Comparison of ENCODE assay signal across 1 cellular context in the genomic region with DNA sequence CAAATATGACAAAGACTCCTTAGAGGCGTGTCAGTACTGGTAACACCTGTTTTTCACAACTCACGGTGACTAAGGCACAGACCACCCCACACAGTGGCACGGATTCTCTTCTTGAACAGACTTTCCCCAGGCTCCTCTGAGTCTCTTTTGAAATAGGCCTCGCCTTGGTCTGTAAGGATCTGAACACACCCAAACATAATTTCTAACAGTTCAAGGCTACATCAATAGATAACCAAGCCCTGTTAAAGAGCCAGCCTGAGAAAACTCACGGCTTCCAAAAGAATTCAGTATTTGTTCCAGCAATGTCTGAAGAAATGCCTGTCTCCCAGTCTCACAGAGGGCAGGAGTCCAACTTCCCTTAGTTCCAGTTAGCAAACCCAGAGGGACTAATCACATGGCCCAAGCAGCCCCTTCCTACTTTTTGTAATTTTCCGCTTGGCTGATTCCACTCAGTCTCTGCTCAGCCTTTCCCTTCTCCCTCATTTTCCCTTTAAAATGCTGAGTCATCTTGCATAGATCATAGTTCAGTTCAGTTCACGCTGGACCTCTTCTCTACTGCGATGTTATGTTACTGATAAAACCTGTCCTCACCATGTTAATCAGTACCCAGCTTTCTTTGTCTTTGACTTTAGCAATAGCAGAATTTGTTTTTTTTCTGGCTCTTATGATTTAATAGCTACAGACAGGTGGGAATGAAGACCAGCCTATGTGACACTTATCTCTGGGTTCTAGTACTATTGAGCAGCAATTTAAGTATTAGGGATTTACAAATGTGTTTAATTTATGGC.
TF ChIP-seq lines count a peak whose summit lies in the region.

No MANE protein-coding gene starts in this region.

TF ChIP-seq in HepG2, 621 proteins besides CTCF, POLR2A, EP300 and RAD21 (continued from another document and continues in another):
- TF ChIP-seq, protein P1, sequence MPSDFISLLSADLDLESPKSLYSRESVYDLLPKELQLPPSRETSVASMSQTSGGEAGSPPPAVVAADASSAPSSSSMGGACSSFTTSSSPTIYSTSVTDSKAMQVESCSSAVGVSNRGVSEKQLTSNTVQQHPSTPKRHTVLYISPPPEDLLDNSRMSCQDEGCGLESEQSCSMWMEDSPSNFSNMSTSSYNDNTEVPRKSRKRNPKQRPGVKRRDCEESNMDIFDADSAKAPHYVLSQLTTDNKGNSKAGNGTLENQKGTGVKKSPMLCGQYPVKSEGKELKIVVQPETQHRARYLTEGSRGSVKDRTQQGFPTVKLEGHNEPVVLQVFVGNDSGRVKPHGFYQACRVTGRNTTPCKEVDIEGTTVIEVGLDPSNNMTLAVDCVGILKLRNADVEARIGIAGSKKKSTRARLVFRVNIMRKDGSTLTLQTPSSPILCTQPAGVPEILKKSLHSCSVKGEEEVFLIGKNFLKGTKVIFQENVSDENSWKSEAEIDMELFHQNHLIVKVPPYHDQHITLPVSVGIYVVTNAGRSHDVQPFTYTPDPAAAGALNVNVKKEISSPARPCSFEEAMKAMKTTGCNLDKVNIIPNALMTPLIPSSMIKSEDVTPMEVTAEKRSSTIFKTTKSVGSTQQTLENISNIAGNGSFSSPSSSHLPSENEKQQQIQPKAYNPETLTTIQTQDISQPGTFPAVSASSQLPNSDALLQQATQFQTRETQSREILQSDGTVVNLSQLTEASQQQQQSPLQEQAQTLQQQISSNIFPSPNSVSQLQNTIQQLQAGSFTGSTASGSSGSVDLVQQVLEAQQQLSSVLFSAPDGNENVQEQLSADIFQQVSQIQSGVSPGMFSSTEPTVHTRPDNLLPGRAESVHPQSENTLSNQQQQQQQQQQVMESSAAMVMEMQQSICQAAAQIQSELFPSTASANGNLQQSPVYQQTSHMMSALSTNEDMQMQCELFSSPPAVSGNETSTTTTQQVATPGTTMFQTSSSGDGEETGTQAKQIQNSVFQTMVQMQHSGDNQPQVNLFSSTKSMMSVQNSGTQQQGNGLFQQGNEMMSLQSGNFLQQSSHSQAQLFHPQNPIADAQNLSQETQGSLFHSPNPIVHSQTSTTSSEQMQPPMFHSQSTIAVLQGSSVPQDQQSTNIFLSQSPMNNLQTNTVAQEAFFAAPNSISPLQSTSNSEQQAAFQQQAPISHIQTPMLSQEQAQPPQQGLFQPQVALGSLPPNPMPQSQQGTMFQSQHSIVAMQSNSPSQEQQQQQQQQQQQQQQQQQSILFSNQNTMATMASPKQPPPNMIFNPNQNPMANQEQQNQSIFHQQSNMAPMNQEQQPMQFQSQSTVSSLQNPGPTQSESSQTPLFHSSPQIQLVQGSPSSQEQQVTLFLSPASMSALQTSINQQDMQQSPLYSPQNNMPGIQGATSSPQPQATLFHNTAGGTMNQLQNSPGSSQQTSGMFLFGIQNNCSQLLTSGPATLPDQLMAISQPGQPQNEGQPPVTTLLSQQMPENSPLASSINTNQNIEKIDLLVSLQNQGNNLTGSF (CRISPR knock-in tag; IDR thresholded peaks at IDR 0.05): peak; percentile 96
- TF ChIP-seq, protein P2, sequence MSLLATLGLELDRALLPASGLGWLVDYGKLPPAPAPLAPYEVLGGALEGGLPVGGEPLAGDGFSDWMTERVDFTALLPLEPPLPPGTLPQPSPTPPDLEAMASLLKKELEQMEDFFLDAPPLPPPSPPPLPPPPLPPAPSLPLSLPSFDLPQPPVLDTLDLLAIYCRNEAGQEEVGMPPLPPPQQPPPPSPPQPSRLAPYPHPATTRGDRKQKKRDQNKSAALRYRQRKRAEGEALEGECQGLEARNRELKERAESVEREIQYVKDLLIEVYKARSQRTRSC (CRISPR knock-in tag; IDR thresholded peaks at IDR 0.05; ENCODE audit: low read depth): no peak
- no peak for TF ChIP-seq ZNF230 (CRISPR knock-in tag; IDR thresholded peaks at IDR 0.05)
- TF ChIP-seq MXI1 (IDR thresholded peaks at IDR 0.05; ENCODE audit: borderline replicate concordance, low read depth, low read length): no peak; the same call in 2 of the 3 replicates
- peak; percentile 42; the same call in 1 of the 2 replicates for TF ChIP-seq KAT7 (CRISPR knock-in tag; IDR thresholded peaks at IDR 0.05; ENCODE audit: borderline replicate concordance)
- TF ChIP-seq RBAK (CRISPR knock-in tag; IDR thresholded peaks at IDR 0.05): no peak
- TF ChIP-seq RFX5 (IDR thresholded peaks at IDR 0.05; ENCODE audit: low read depth, low read length): peak; percentile 74; the same call in 1 of the 2 replicates
- peak; percentile 87 for TF ChIP-seq ELF3 (CRISPR knock-in tag; IDR thresholded peaks at IDR 0.05)
- peak; percentile 83; the same call in 1 of the 2 replicates for TF ChIP-seq RXRA (CRISPR knock-in tag; IDR thresholded peaks at IDR 0.05)
- no peak for TF ChIP-seq GTF3A (CRISPR knock-in tag; conservative IDR thresholded peaks at IDR 0.05)
- TF ChIP-seq NFKB2 (CRISPR knock-in tag; IDR thresholded peaks at IDR 0.05; ENCODE audit: borderline replicate concordance): no peak
- peak; percentile 62; the same call in 1 of the 2 replicates for TF ChIP-seq DMAP1 (CRISPR knock-in tag; IDR thresholded peaks at IDR 0.05)
- TF ChIP-seq THYN1 (CRISPR knock-in tag; IDR thresholded peaks at IDR 0.05; ENCODE audit: borderline replicate concordance, low read depth): no peak
- 0 out of 2 replicates have a peak, but pooled peaks have one; percentile 31 for TF ChIP-seq ZNF629 (CRISPR knock-in tag; conservative IDR thresholded peaks at IDR 0.05)
- no peak for TF ChIP-seq MBD4 (IDR thresholded peaks at IDR 0.05; ENCODE audit: borderline replicate concordance, low read length)
- TF ChIP-seq, protein P3, sequence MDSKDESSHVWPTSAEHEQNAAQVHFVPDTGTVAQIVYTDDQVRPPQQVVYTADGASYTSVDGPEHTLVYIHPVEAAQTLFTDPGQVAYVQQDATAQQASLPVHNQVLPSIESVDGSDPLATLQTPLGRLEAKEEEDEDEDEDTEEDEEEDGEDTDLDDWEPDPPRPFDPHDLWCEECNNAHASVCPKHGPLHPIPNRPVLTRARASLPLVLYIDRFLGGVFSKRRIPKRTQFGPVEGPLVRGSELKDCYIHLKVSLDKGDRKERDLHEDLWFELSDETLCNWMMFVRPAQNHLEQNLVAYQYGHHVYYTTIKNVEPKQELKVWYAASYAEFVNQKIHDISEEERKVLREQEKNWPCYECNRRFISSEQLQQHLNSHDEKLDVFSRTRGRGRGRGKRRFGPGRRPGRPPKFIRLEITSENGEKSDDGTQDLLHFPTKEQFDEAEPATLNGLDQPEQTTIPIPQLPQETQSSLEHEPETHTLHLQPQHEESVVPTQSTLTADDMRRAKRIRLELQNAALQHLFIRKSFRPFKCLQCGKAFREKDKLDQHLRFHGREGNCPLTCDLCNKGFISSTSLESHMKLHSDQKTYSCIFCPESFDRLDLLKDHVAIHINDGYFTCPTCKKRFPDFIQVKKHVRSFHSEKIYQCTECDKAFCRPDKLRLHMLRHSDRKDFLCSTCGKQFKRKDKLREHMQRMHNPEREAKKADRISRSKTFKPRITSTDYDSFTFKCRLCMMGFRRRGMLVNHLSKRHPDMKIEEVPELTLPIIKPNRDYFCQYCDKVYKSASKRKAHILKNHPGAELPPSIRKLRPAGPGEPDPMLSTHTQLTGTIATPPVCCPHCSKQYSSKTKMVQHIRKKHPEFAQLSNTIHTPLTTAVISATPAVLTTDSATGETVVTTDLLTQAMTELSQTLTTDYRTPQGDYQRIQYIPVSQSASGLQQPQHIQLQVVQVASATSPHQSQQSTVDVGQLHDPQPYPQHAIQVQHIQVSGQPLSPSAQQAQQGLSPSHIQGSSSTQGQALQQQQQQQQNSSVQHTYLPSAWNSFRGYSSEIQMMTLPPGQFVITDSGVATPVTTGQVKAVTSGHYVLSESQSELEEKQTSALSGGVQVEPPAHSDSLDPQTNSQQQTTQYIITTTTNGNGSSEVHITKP (CRISPR knock-in tag; IDR thresholded peaks at IDR 0.05; ENCODE audit: low read depth): 0 out of 2 replicates have a peak, but pooled peaks have one; percentile 61
- TF ChIP-seq, protein P4, sequence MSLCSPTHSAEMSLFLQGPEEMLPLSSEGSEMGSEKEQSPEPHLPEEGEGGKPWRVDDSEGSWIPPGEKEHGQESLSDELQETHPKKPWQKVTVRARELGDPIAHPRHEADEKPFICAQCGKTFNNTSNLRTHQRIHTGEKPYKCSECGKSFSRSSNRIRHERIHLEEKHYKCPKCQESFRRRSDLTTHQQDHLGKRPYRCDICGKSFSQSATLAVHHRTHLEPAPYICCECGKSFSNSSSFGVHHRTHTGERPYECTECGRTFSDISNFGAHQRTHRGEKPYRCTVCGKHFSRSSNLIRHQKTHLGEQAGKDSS (CRISPR knock-in tag; IDR thresholded peaks at IDR 0.05; ENCODE audit: borderline replicate concordance, low read depth): no peak
- TF ChIP-seq ONECUT2 (CRISPR knock-in tag; IDR thresholded peaks at IDR 0.05): no peak
- TF ChIP-seq GFI1 (CRISPR knock-in tag; IDR thresholded peaks at IDR 0.05; ENCODE audit: borderline replicate concordance): peak; percentile 35; the same call in 1 of the 2 replicates
- TF ChIP-seq ZNF350 (CRISPR knock-in tag; IDR thresholded peaks at IDR 0.05; ENCODE audit: borderline replicate concordance, low read depth): 0 out of 2 replicates have a peak, but pooled peaks have one; percentile 63
- no peak for TF ChIP-seq NFYB (CRISPR knock-in tag; IDR thresholded peaks at IDR 0.05)
- peak; percentile 31; the same call in 1 of the 2 replicates for TF ChIP-seq TRIM24 (CRISPR knock-in tag; IDR thresholded peaks at IDR 0.05)
- no peak for TF ChIP-seq GABPA (IDR thresholded peaks at IDR 0.05; ENCODE audit: low read depth, low read length)
- TF ChIP-seq GABPA (CRISPR knock-in tag; IDR thresholded peaks at IDR 0.05; ENCODE audit: low read depth): peak; percentile 49; the same call in 1 of the 2 replicates
- TF ChIP-seq ZMYM3 (CRISPR knock-in tag; IDR thresholded peaks at IDR 0.05): no peak; the same call in 1 of the 2 replicates
- no peak for TF ChIP-seq ZNF564 (CRISPR knock-in tag; IDR thresholded peaks at IDR 0.05)
- TF ChIP-seq, protein P5, sequence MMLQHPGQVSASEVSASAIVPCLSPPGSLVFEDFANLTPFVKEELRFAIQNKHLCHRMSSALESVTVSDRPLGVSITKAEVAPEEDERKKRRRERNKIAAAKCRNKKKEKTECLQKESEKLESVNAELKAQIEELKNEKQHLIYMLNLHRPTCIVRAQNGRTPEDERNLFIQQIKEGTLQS (CRISPR knock-in tag; IDR thresholded peaks at IDR 0.05): peak; percentile 65
- TF ChIP-seq HIVEP1 (CRISPR knock-in tag; IDR thresholded peaks at IDR 0.05): no peak
- no peak for TF ChIP-seq CAMTA2 (CRISPR knock-in tag; IDR thresholded peaks at IDR 0.05; ENCODE audit: borderline replicate concordance)
- TF ChIP-seq ZNF235 (CRISPR knock-in tag; IDR thresholded peaks at IDR 0.05; ENCODE audit: borderline replicate concordance): no peak
- TF ChIP-seq, protein P6, sequence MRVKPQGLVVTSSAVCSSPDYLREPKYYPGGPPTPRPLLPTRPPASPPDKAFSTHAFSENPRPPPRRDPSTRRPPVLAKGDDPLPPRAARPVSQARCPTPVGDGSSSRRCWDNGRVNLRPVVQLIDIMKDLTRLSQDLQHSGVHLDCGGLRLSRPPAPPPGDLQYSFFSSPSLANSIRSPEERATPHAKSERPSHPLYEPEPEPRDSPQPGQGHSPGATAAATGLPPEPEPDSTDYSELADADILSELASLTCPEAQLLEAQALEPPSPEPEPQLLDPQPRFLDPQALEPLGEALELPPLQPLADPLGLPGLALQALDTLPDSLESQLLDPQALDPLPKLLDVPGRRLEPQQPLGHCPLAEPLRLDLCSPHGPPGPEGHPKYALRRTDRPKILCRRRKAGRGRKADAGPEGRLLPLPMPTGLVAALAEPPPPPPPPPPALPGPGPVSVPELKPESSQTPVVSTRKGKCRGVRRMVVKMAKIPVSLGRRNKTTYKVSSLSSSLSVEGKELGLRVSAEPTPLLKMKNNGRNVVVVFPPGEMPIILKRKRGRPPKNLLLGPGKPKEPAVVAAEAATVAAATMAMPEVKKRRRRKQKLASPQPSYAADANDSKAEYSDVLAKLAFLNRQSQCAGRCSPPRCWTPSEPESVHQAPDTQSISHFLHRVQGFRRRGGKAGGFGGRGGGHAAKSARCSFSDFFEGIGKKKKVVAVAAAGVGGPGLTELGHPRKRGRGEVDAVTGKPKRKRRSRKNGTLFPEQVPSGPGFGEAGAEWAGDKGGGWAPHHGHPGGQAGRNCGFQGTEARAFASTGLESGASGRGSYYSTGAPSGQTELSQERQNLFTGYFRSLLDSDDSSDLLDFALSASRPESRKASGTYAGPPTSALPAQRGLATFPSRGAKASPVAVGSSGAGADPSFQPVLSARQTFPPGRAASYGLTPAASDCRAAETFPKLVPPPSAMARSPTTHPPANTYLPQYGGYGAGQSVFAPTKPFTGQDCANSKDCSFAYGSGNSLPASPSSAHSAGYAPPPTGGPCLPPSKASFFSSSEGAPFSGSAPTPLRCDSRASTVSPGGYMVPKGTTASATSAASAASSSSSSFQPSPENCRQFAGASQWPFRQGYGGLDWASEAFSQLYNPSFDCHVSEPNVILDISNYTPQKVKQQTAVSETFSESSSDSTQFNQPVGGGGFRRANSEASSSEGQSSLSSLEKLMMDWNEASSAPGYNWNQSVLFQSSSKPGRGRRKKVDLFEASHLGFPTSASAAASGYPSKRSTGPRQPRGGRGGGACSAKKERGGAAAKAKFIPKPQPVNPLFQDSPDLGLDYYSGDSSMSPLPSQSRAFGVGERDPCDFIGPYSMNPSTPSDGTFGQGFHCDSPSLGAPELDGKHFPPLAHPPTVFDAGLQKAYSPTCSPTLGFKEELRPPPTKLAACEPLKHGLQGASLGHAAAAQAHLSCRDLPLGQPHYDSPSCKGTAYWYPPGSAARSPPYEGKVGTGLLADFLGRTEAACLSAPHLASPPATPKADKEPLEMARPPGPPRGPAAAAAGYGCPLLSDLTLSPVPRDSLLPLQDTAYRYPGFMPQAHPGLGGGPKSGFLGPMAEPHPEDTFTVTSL (CRISPR knock-in tag; IDR thresholded peaks at IDR 0.05; ENCODE audit: borderline replicate concordance): peak; percentile 76
- no peak for TF ChIP-seq ZSCAN31 (CRISPR knock-in tag; IDR thresholded peaks at IDR 0.05; ENCODE audit: low read depth)
- TF ChIP-seq GPN1 (CRISPR knock-in tag; IDR thresholded peaks at IDR 0.05; ENCODE audit: borderline replicate concordance): no peak
- TF ChIP-seq, protein P7, sequence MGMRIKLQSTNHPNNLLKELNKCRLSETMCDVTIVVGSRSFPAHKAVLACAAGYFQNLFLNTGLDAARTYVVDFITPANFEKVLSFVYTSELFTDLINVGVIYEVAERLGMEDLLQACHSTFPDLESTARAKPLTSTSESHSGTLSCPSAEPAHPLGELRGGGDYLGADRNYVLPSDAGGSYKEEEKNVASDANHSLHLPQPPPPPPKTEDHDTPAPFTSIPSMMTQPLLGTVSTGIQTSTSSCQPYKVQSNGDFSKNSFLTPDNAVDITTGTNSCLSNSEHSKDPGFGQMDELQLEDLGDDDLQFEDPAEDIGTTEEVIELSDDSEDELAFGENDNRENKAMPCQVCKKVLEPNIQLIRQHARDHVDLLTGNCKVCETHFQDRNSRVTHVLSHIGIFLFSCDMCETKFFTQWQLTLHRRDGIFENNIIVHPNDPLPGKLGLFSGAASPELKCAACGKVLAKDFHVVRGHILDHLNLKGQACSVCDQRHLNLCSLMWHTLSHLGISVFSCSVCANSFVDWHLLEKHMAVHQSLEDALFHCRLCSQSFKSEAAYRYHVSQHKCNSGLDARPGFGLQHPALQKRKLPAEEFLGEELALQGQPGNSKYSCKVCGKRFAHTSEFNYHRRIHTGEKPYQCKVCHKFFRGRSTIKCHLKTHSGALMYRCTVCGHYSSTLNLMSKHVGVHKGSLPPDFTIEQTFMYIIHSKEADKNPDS (CRISPR knock-in tag; IDR thresholded peaks at IDR 0.05): no peak; the same call in 1 of the 2 replicates
- TF ChIP-seq, protein P8, sequence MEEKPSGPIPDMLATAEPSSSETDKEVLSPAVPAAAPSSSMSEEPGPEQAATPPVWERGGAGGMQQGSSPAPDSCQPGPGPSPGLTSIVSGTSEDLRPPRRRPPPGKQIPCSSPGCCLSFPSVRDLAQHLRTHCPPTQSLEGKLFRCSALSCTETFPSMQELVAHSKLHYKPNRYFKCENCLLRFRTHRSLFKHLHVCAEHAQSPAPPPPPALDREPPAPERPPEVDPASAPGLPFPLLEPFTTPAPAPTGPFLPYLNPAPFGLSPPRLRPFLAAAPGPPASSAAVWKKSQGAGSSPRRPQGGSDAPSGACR (CRISPR knock-in tag; IDR thresholded peaks at IDR 0.05): 0 out of 2 replicates have a peak, but pooled peaks have one; percentile 43
- TF ChIP-seq ZNF501 (CRISPR knock-in tag; IDR thresholded peaks at IDR 0.05): no peak
- peak; percentile 61; the same call in 1 of the 2 replicates for TF ChIP-seq FOSL1 (CRISPR knock-in tag; IDR thresholded peaks at IDR 0.05; ENCODE audit: borderline replicate concordance)
